9 cellular contexts compared by ENCODE assay signal in genomic region chr4:118352843-118353373, GRCh38. TPM values are rescaled to one million over a fixed set of nuclear protein-coding genes. Genes with fewer than 3 reads are reported as not detected.
DNase-seq lines count a peak whose midpoint lies in the region; ATAC-seq, FAIRE-seq and TF ChIP-seq lines count a peak whose summit lies in the region.
"Had no signal": no experiment of that assay in that cellular context is flagged by ENCODE, and none has a peak within 500 bp of the region (broad histone marks: within the 10 kb centered on the region; RNA-seq: fewer than 3 reads in every experiment).

TSS of gene PRSS12 (minus strand) at chr4:118353003. CDS start at chr4:118352720, 283 bp downstream.

- peaks cover 7% of the 10 kb centered on the region; the same call in 1 of the 2 replicates for H3K4me1 ChIP-seq in HepG2 (ENCODE audit: insufficient read depth, low read length)

- peak; percentile 74 for TF ChIP-seq CTCF in HepG2 (CRISPR knock-in tag; IDR thresholded peaks at IDR 0.05)

- H2AFZ ChIP-seq in HepG2 (ENCODE audit: low read length) = no peak within 1 kb of the TSS

- peak; percentile 64 for TF ChIP-seq RAD21 in HepG2 (CRISPR knock-in tag; IDR thresholded peaks at IDR 0.05)

- in situ Hi-C loops in HepG2 (cut with HindIII; ENCODE audit: extremely low pct_ligation_motif_present, low pct_unique_long_range_greater_than_20kb) = no loop called here

- no peaks in the 10 kb centered on the region for H3K9me3 ChIP-seq in HepG2 (ENCODE audit: low read length)

- peaks cover 3 to 37% of the 10 kb centered on the region in 2 experiments; a peak in 3 of 5 replicates for H3K27me3 ChIP-seq in HepG2 (ENCODE audit: control insufficient read depth in 1 of 2, insufficient read depth in 2 of 2, low read length in 2 of 2)

- H3K79me2 ChIP-seq in HepG2 (ENCODE audit: insufficient read depth, low read length) = no peaks in the 10 kb centered on the region

- POLR2A ChIA-PET in HepG2 (lab: Yijun Ruan, JAX) = no interaction called here

- TF ChIP-seq EP300 in HepG2 (IDR thresholded peaks at IDR 0.05; ENCODE audit: low read depth in 2 of 2, low read length in 2 of 2) = no peak
- TF ChIP-seq EP300 in HepG2 (CRISPR knock-in tag; IDR thresholded peaks at IDR 0.05; ENCODE audit: borderline replicate concordance) = no peak

- peak; percentile 98 for ATAC-seq in HG02763 (IDR thresholded peaks at IDR 0.05; ENCODE audit: unreplicated experiment)
- ATAC-seq in activated CD4-positive, CD25-positive, alpha-beta regulatory T cell treated with anti-CD3 and anti-CD28 coated beads, Interleukin-2, amount 50 U/mL, for 24 hours = peak; percentile 74 to 81
- peak; percentile 99 for ATAC-seq in HepG2

- H4K20me1 ChIP-seq in HepG2 (ENCODE audit: insufficient read depth, low read length) = no peaks in the 10 kb centered on the region

- no peak within 1 kb of the TSS for H3K27ac ChIP-seq in HepG2 (ENCODE audit: extremely low read length, insufficient read depth, low read length)

- no TSS peak for BruUV-seq in HepG2 (replicated peaks; lab: Mats Ljungman, UMichigan)

- H3K9ac ChIP-seq in HepG2 (ENCODE audit: insufficient read depth, low read depth, low read length) = no peak within 1 kb of the TSS

- H3K36me3 ChIP-seq in HepG2 (replicated peaks in 1 of 2; ENCODE audit: control insufficient read depth in 1 of 2, insufficient read depth in 2 of 2, low read length in 2 of 2) = no peaks in the 10 kb centered on the region

- DNase-seq in NCI-H2081 (lab: John Stamatoyannopoulos, UW) (peak; percentile 52 to 68), NCI-H2081 treated with DMSO at 0.1 percent for 48 hours (lab: John Stamatoyannopoulos, UW) (no peak), NCI-H1105 treated with DMSO at 0.1 percent for 48 hours (lab: John Stamatoyannopoulos, UW) (peak; percentile 57), dedifferentiated amniotic fluid mesenchymal stem cell (ENCODE audit: extremely low spot score) (peak; percentile 59), HepG2 (ENCODE audit: low spot score) (peak; percentile 28)
- peak; percentile 54 to 58 for DNase-seq in stimulated activated CD4-positive, alpha-beta T cell treated with anti-CD3 and anti-CD28 coated beads, Interleukin-4, amount 100 ng/mL, for 48 hours (ENCODE audit: low read depth in 2 of 2)

- CTCF ChIA-PET in HepG2 (lab: Yijun Ruan, JAX; ENCODE audit: low intra/inter-chr PET ratio, low total read pairs) = interaction anchor here (0.7 kb wide), 1 partner anchor 72 kb away, joined by 3 read pairs; no protein-coding TSS in a partner anchor

- FAIRE-seq in HepG2 (lab: Jason Lieb, UNC) = no peak
- FAIRE-seq: G401.6 had no signal

- H3K4me3 ChIP-seq in HepG2 (replicated peaks in 1 of 3; ENCODE audit: insufficient read depth in 1 of 3, low read depth in 2 of 3, low read length in 3 of 3) = peak within 1 kb of the TSS; percentile 39 to 69 (median 45); a peak in 5 of 6 replicates

- H3K4me2 ChIP-seq in HepG2 (ENCODE audit: low read depth, low read length) = peak within 1 kb of the TSS; percentile 86

- intact Hi-C loops in HepG2 (cut with micrococcal nuclease; ENCODE audit: unreplicated experiment) = loop anchor here (1.0 kb wide), 1 partner anchor 72 kb away; no protein-coding TSS in a partner anchor

- TF ChIP-seq POLR2A in HepG2 (IDR thresholded peaks at IDR 0.05; ENCODE audit: insufficient read depth in 1 of 2, low read depth in 2 of 2, low read length in 2 of 2) = no peak

- 2% methylated on average over 7 of the region's 53 CpGs for WGBS in HepG2 (ENCODE audit: low lambda C conversion rate)

TF ChIP-seq in HepG2, 621 proteins besides CTCF, POLR2A, EP300 and RAD21 (continues in another document):
- TF ChIP-seq XBP1 (CRISPR knock-in tag; IDR thresholded peaks at IDR 0.05) = no peak
- TF ChIP-seq ETV6 (CRISPR knock-in tag; conservative IDR thresholded peaks at IDR 0.05) = no peak
- TF ChIP-seq POLR2AphosphoS5 (IDR thresholded peaks at IDR 0.05; ENCODE audit: low read depth, low read length) = no peak
- no peak for TF ChIP-seq KLF11 (CRISPR knock-in tag; IDR thresholded peaks at IDR 0.05)
- peak; percentile 36; the same call in 1 of the 2 replicates for TF ChIP-seq TFDP2 (CRISPR knock-in tag; IDR thresholded peaks at IDR 0.05)
- TF ChIP-seq PATZ1 (CRISPR knock-in tag; IDR thresholded peaks at IDR 0.05) = peak; percentile 62
- TF ChIP-seq TFE3 (CRISPR knock-in tag; IDR thresholded peaks at IDR 0.05) = no peak
- no peak for TF ChIP-seq HMG20A (CRISPR knock-in tag; IDR thresholded peaks at IDR 0.05; ENCODE audit: borderline replicate concordance)
- peak; percentile 48; the same call in 1 of the 2 replicates for TF ChIP-seq ZNF800 (CRISPR knock-in tag; IDR thresholded peaks at IDR 0.05)

RNA-seq across cellular contexts. Expression of gene PRSS12, which starts in this region (rescaled TPM):
- total RNA-seq in HepG2 (2016; rRNA removed; fragmentation: Illumina TruSeq; extraction: Trizol) = 0.02 and 0.08 TPM in 2 replicates
- not detected in 2 replicates for total RNA-seq in HepG2 (2016; cell fraction: cytosol; rRNA removed; fragmentation: Illumina TruSeq; extraction: Trizol; ENCODE audit: low read depth)
- total RNA-seq in HepG2 (2016; cell fraction: insoluble cytoplasmic fraction; rRNA removed; fragmentation: Illumina TruSeq; extraction: Trizol) = 0.04 TPM in 1 of 2 replicates, not detected in the other
- total RNA-seq in HepG2 (2016; cell fraction: membrane; rRNA removed; fragmentation: Illumina TruSeq; extraction: Trizol) = not detected in 2 replicates
- total RNA-seq in HepG2 (2016; cell fraction: nucleus; rRNA removed; fragmentation: Illumina TruSeq; extraction: Trizol) = not detected in 2 replicates
- 0.03 TPM in 1 of 2 replicates, not detected in the other for polyA plus RNA-seq in HepG2 (2011; rRNA removed)
- polyA plus RNA-seq in HepG2 (2011; cell fraction: cytosol; rRNA removed) = 0.01 TPM in 1 of 2 replicates, not detected in the other
- polyA plus RNA-seq in HepG2 (2011; cell fraction: nucleus; rRNA removed) = not detected in 2 replicates
- polyA plus RNA-seq in HepG2 (2012) = 0.03 and 0.15 TPM in 2 replicates
- polyA plus RNA-seq in HepG2 (2016; cell fraction: cytosol; fragmentation: Illumina TruSeq; extraction: Trizol; ENCODE audit: low read depth) = not detected in 2 replicates
- not detected in 2 replicates for polyA plus RNA-seq in HepG2 (2016; cell fraction: insoluble cytoplasmic fraction; fragmentation: Illumina TruSeq; extraction: Trizol; ENCODE audit: low read depth)
- not detected in 2 replicates for polyA plus RNA-seq in HepG2 (2016; cell fraction: membrane; fragmentation: Illumina TruSeq; extraction: Trizol; ENCODE audit: low read depth)
- polyA plus RNA-seq in HepG2 (2016; cell fraction: nucleus; fragmentation: Illumina TruSeq; extraction: Trizol; ENCODE audit: insufficient read depth, low read depth) = not detected in 2 replicates
- 1.6 TPM in 1 of 2 replicates, not detected in the other for polyA minus RNA-seq in HepG2 (2011; rRNA and poly(A)+ RNA removed; ENCODE audit: low replicate concordance)
- polyA minus RNA-seq in HepG2 (2011; cell fraction: cytosol; rRNA and poly(A)+ RNA removed) = not detected in 2 replicates
- polyA minus RNA-seq in HepG2 (2011; cell fraction: nucleus; rRNA and poly(A)+ RNA removed) = not detected in 2 replicates
